In the genomic region with DNA sequence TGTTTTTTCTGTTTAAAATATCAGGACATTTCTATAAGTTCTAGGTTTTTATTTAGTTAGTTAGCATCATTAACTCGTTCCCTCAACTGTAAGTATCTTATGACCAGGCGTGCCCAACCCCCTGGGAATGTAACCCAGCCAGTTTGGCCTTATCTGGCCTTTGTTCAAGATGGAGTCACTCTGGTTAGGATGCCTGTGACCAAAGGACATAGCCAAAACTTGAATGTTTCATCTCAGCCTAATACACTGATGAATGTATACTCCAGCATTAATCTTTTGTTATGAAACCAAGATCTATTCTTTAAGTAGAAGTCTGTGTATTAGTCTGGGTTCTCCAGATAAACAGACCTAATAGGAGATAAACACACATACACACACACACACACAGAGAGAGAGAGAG, we compare ENCODE assay signal across 39 cellular contexts.
"Had no signal": no experiment of that assay in that cellular context is flagged by ENCODE, and none has a peak within 500 bp of the region (broad histone marks: within the 10 kb centered on the region; RNA-seq: fewer than 3 reads in every experiment).

No MANE protein-coding gene starts in this region.

- H3K36me3 Mint-ChIP-seq: activated naive CD4-positive, alpha-beta T cell treated with anti-CD3 and anti-CD28 coated beads, Interleukin-2, amount 10 ng/mL, durations not matched to agents 7 days and 5 days; activated naive CD4-positive, alpha-beta T cell treated with anti-CD3 and anti-CD28 coated beads, Interleukin-2, amount 50 U/mL, for 72 hours; activated naive CD8-positive, alpha-beta T cell; activated naive CD8-positive, alpha-beta T cell treated with anti-CD3 and anti-CD28 coated beads for 36 hours; activated naive CD8-positive, alpha-beta T cell treated with anti-CD3 and anti-CD28 coated beads, Interleukin-2, amount 10 ng/mL, durations not matched to agents 7 days and 5 days; brain had no signal

- H3K27ac ChIP-seq: ascending aorta, body of pancreas, brain microvascular endothelial cell, breast epithelium, cardiac muscle cell had no signal

- H3K4me3 ChIP-seq: adrenal gland, ascending aorta, body of pancreas, breast epithelium, cardiac muscle cell had no signal

- DNase-seq: activated effector memory CD4-positive, alpha-beta T cell treated with anti-CD3 and anti-CD28 coated beads, Interleukin-2, amount 50 U/mL, for 16 hours; activated effector memory CD4-positive, alpha-beta T cell treated with Interleukin-2 at 50 U/mL for 16 hours; activated gamma-delta T cell; activated gamma-delta T cell treated with Interleukin-2 at 50 U/mL for 16 hours; activated naive CD4-positive, alpha-beta T cell; activated naive CD4-positive, alpha-beta T cell treated with anti-CD3 and anti-CD28 coated beads for 36 hours; activated naive CD4-positive, alpha-beta T cell treated with anti-CD3 and anti-CD28 coated beads, Interleukin-2, amount 10 ng/mL, durations not matched to agents 7 days and 5 days; activated naive CD4-positive, alpha-beta T cell treated with anti-CD3 and anti-CD28 coated beads, Interleukin-2, amount 50 U/mL, for 16 hours; activated naive CD4-positive, alpha-beta T cell treated with Interleukin-2 at 50 U/mL for 16 hours; activated naive CD8-positive, alpha-beta T cell treated with anti-CD3 and anti-CD28 coated beads for 36 hours; activated naive CD8-positive, alpha-beta T cell treated with anti-CD3 and anti-CD28 coated beads, Interleukin-2, amount 10 ng/mL, durations not matched to agents 7 days and 5 days; activated naive CD8-positive, alpha-beta T cell treated with anti-CD3 and anti-CD28 coated beads, Interleukin-2, amount 50 U/mL, for 24 hours; activated T-cell treated with anti-CD3 and anti-CD28 coated beads, Interleukin-2, amount 50 U/mL, for 4 hours; activated T-cell treated with anti-CD3 and anti-CD28 coated beads, Interleukin-2, amount 50 U/mL, for 48 hours; activated T-cell treated with anti-CD3 and anti-CD28 coated beads, Interleukin-2, amount 50 U/mL, for 72 hours; adrenal gland; amniotic stem cell; amygdala; anterior cingulate cortex; aorta; body of pancreas; brain microvascular endothelial cell; caudate nucleus; central memory CD4-positive, alpha-beta T cell; cerebellar nuclear complex had no signal

- H3K27ac Mint-ChIP-seq: activated naive CD4-positive, alpha-beta T cell treated with anti-CD3 and anti-CD28 coated beads for 36 hours; activated naive CD4-positive, alpha-beta T cell treated with anti-CD3 and anti-CD28 coated beads, Interleukin-2, amount 10 ng/mL, durations not matched to agents 7 days and 5 days; activated naive CD4-positive, alpha-beta T cell treated with anti-CD3 and anti-CD28 coated beads, Interleukin-2, amount 50 U/mL, for 24 hours; activated naive CD4-positive, alpha-beta T cell treated with anti-CD3 and anti-CD28 coated beads, Interleukin-2, amount 50 U/mL, for 72 hours; activated naive CD8-positive, alpha-beta T cell; activated naive CD8-positive, alpha-beta T cell treated with anti-CD3 and anti-CD28 coated beads for 36 hours; activated naive CD8-positive, alpha-beta T cell treated with anti-CD3 and anti-CD28 coated beads, Interleukin-2, amount 10 ng/mL, durations not matched to agents 7 days and 5 days; activated naive CD8-positive, alpha-beta T cell treated with anti-CD3 and anti-CD28 coated beads, Interleukin-2, amount 50 U/mL, for 24 hours; activated T-cell treated with anti-CD3 and anti-CD28 coated beads, Interleukin-2, amount 50 U/mL, for 72 hours; activated T-helper 1 cell treated with anti-CD3 and anti-CD28 coated beads, Interleukin-12 subunit alpha, Interleukin-12 subunit beta, Interleukin-2, Interleukin-4 antibody, amounts not matched to agents 30 ng/mL and 10 ng/mL and 1 ng/mL, durations not matched to agents 14 hours and 24 hours and 36 hours; activated T-helper 17 cell treated with anti-CD3 and anti-CD28 coated beads, Interleukin-2, amount 50 U/mL, for 72 hours; activated T-helper 2 cell treated with anti-CD3 and anti-CD28 coated beads, Interferon-gamma antibody, Interleukin-2, Interleukin-4, amounts not matched to agents 10 μg/mL and 5 μg/mL and 100 μg/mL, durations not matched to agents 14 hours and 24 hours and 36 hours; brain had no signal

- ATAC-seq: activated naive CD4-positive, alpha-beta T cell treated with anti-CD3 and anti-CD28 coated beads, Interleukin-2, amount 50 U/mL, for 72 hours; activated naive CD8-positive, alpha-beta T cell treated with anti-CD3 and anti-CD28 coated beads, Interleukin-2, amount 50 U/mL, for 24 hours; activated T-cell treated with anti-CD3 and anti-CD28 coated beads, Interleukin-2, amount 50 U/mL, for 4 hours; activated T-cell treated with anti-CD3 and anti-CD28 coated beads, Interleukin-2, amount 50 U/mL, for 72 hours; activated T-helper 17 cell treated with anti-CD3 and anti-CD28 coated beads, Interleukin-2, amount 50 U/mL, for 72 hours; body of pancreas had no signal

- H3K36me3 ChIP-seq: adrenal gland, ascending aorta, brain microvascular endothelial cell, breast epithelium, cardiac muscle cell had no signal

- H3K27me3 Mint-ChIP-seq: activated naive CD4-positive, alpha-beta T cell treated with anti-CD3 and anti-CD28 coated beads, Interleukin-2, amount 10 ng/mL, durations not matched to agents 7 days and 5 days; activated naive CD8-positive, alpha-beta T cell treated with anti-CD3 and anti-CD28 coated beads, Interleukin-2, amount 10 ng/mL, durations not matched to agents 7 days and 5 days; activated naive CD8-positive, alpha-beta T cell treated with anti-CD3 and anti-CD28 coated beads, Interleukin-2, amount 50 U/mL, for 24 hours; brain had no signal

- H3K9me3 ChIP-seq: adrenal gland, ascending aorta, body of pancreas, breast epithelium had no signal

- H3K4me1 ChIP-seq: adrenal gland, ascending aorta, body of pancreas, breast epithelium had no signal

- H3K4me3 Mint-ChIP-seq: activated naive CD4-positive, alpha-beta T cell treated with anti-CD3 and anti-CD28 coated beads for 36 hours; activated naive CD4-positive, alpha-beta T cell treated with anti-CD3 and anti-CD28 coated beads, Interleukin-2, amount 10 ng/mL, durations not matched to agents 7 days and 5 days; activated naive CD4-positive, alpha-beta T cell treated with anti-CD3 and anti-CD28 coated beads, Interleukin-2, amount 50 U/mL, for 24 hours; activated naive CD8-positive, alpha-beta T cell; activated naive CD8-positive, alpha-beta T cell treated with anti-CD3 and anti-CD28 coated beads for 36 hours; activated naive CD8-positive, alpha-beta T cell treated with anti-CD3 and anti-CD28 coated beads, Interleukin-2, amount 10 ng/mL, durations not matched to agents 7 days and 5 days; activated naive CD8-positive, alpha-beta T cell treated with anti-CD3 and anti-CD28 coated beads, Interleukin-2, amount 50 U/mL, for 24 hours; activated T-cell treated with anti-CD3 and anti-CD28 coated beads, Interleukin-2, amount 50 U/mL, for 4 hours; activated T-cell treated with anti-CD3 and anti-CD28 coated beads, Interleukin-2, amount 50 U/mL, for 72 hours; activated T-helper 1 cell treated with anti-CD3 and anti-CD28 coated beads, Interleukin-12 subunit alpha, Interleukin-12 subunit beta, Interleukin-2, Interleukin-4 antibody, amounts not matched to agents 30 ng/mL and 10 ng/mL and 1 ng/mL, durations not matched to agents 14 hours and 24 hours and 36 hours; activated T-helper 17 cell treated with anti-CD3 and anti-CD28 coated beads, Interleukin-2, amount 50 U/mL, for 72 hours; brain; central memory CD8-positive, alpha-beta T cell had no signal

- H3K4me1 Mint-ChIP-seq: activated naive CD4-positive, alpha-beta T cell treated with anti-CD3 and anti-CD28 coated beads, Interleukin-2, amount 10 ng/mL, durations not matched to agents 7 days and 5 days; activated naive CD4-positive, alpha-beta T cell treated with anti-CD3 and anti-CD28 coated beads, Interleukin-2, amount 50 U/mL, for 24 hours; activated naive CD8-positive, alpha-beta T cell treated with anti-CD3 and anti-CD28 coated beads for 36 hours; activated naive CD8-positive, alpha-beta T cell treated with anti-CD3 and anti-CD28 coated beads, Interleukin-2, amount 10 ng/mL, durations not matched to agents 7 days and 5 days; activated naive CD8-positive, alpha-beta T cell treated with anti-CD3 and anti-CD28 coated beads, Interleukin-2, amount 50 U/mL, for 24 hours; activated T-helper 17 cell treated with anti-CD3 and anti-CD28 coated beads, Interleukin-2, amount 50 U/mL, for 72 hours; central memory CD8-positive, alpha-beta T cell had no signal

- H3K9me3 Mint-ChIP-seq: activated naive CD4-positive, alpha-beta T cell treated with anti-CD3 and anti-CD28 coated beads, Interleukin-2, amount 10 ng/mL, durations not matched to agents 7 days and 5 days; activated naive CD8-positive, alpha-beta T cell treated with anti-CD3 and anti-CD28 coated beads for 36 hours; activated T-helper 2 cell treated with anti-CD3 and anti-CD28 coated beads, Interferon-gamma antibody, Interleukin-2, Interleukin-4, amounts not matched to agents 10 μg/mL and 5 μg/mL and 100 μg/mL, durations not matched to agents 14 hours and 24 hours and 36 hours; brain had no signal

- FAIRE-seq: astrocyte, bronchial epithelial cell, colon had no signal

- H3K27me3 ChIP-seq: adrenal gland, ascending aorta, body of pancreas, brain microvascular endothelial cell, breast epithelium, cardiac muscle cell had no signal
